ENCODE assay signal across 15 cellular contexts in genomic region chr3:61985020-61985419, GRCh38.
DNase-seq lines count a peak whose midpoint lies in the region; ATAC-seq, FAIRE-seq and TF ChIP-seq lines count a peak whose summit lies in the region.
"Had no signal": no experiment of that assay in that cellular context is flagged by ENCODE, and none has a peak within 500 bp of the region (broad histone marks: within the 10 kb centered on the region; RNA-seq: fewer than 3 reads in every experiment).

No MANE protein-coding gene starts in this region.

- dilution Hi-C loops in IMR-90 (cut with HindIII; ENCODE audit: low sequenced_read_pairs, unreplicated experiment), result no loop called here

- H3K27ac ChIP-seq in IMR-90 (ENCODE audit: insufficient read depth, low read length) (no peak overlapping the region; the same call in 1 of the 2 replicates), astrocyte (ENCODE audit: low read depth, low read length) (peak overlapping the region; percentile 1)

- H2AFZ ChIP-seq in IMR-90 (replicated peaks; ENCODE audit: low read length, poor library complexity) (peak overlapping the region; percentile 71), astrocyte (ENCODE audit: low read depth, low read length) (no peak overlapping the region)

- H4K20me1 ChIP-seq in IMR-90 (ENCODE audit: insufficient read depth, low read length) (no peaks in the 10 kb centered on the region), astrocyte (ENCODE audit: insufficient read depth, low read length) (no peaks in the 10 kb centered on the region)

- no peak overlapping the region; the same call in 1 of the 2 replicates for H3K18ac ChIP-seq in IMR-90 (ENCODE audit: low read depth, low read length)

- in situ Hi-C loops in IMR-90 (cut with MboI; ENCODE audit: low sequenced_read_pairs), result no loop called here

- CTCF ChIA-PET in IMR-90 (lab: Yijun Ruan, JAX), result no interaction called here

- H3K36me3 ChIP-seq in IMR-90 (ENCODE audit: control insufficient read depth, insufficient read depth, low read length) (no peaks in the 10 kb centered on the region), astrocyte (ENCODE audit: insufficient read depth, low read length) (no peaks in the 10 kb centered on the region)

- no peak overlapping the region for H3K56ac ChIP-seq in IMR-90 (ENCODE audit: extremely low read depth, insufficient read depth, low read length)

- TF ChIP-seq RAD21 in IMR-90 (IDR thresholded peaks at IDR 0.05; ENCODE audit: low read length), result no peak

- no peaks in the 10 kb centered on the region for H3K27me3 Mint-ChIP-seq in astrocyte (ENCODE audit: low read depth, unreplicated experiment)
- H3K27me3 Mint-ChIP-seq in stimulated activated memory B cell treated with anti-CD40 and anti-IgM and Interleukin-4, amounts not matched to agents 10 μg/mL and 1 μg/mL and 100 μg/mL, for 72 hours, result no peaks in the 10 kb centered on the region
- H3K27me3 Mint-ChIP-seq: naive B cell had no signal

- peak; percentile 50 for FAIRE-seq in astrocyte (lab: Jason Lieb, UNC)

- H3K9ac ChIP-seq in IMR-90 (ENCODE audit: low read depth, low read length), result no peak overlapping the region
- no peak overlapping the region for H3K9ac ChIP-seq in astrocyte (ENCODE audit: low read length)

- H3K9me3 Mint-ChIP-seq in astrocyte (ENCODE audit: unreplicated experiment), result peaks cover 2% of the 10 kb centered on the region
- H3K9me3 Mint-ChIP-seq in stimulated activated memory B cell treated with anti-CD40 and anti-IgM and Interleukin-4, amounts not matched to agents 10 μg/mL and 1 μg/mL and 100 μg/mL, for 72 hours, result no peaks in the 10 kb centered on the region
- H3K9me3 Mint-ChIP-seq: activated naive CD8-positive, alpha-beta T cell treated with anti-CD3 and anti-CD28 coated beads for 36 hours; naive B cell had no signal

- H3K27me3 ChIP-seq in IMR-90 (ENCODE audit: control insufficient read depth, insufficient read depth, low read length) (no peaks in the 10 kb centered on the region), astrocyte (ENCODE audit: insufficient read depth, low read length) (no peaks in the 10 kb centered on the region)

- H3K36me3 Mint-ChIP-seq in astrocyte (ENCODE audit: low read depth, unreplicated experiment), result no peaks in the 10 kb centered on the region
- no peaks in the 10 kb centered on the region for H3K36me3 Mint-ChIP-seq in stimulated activated memory B cell treated with anti-CD40 and anti-IgM and Interleukin-4, amounts not matched to agents 10 μg/mL and 1 μg/mL and 100 μg/mL, for 72 hours
- H3K36me3 Mint-ChIP-seq: activated naive CD8-positive, alpha-beta T cell treated with anti-CD3 and anti-CD28 coated beads for 36 hours; naive B cell had no signal

- DNase-seq in AG20443 (ENCODE audit: low spot score) (peak; percentile 42), IMR-90 (peak; percentile 82), astrocyte (ENCODE audit: low read depth) (peak; percentile 61), hepatic stellate cell (ENCODE audit: low spot score) (peak; percentile 2), NCI-H1436 treated with DMSO at 0.1 percent for 48 hours (lab: John Stamatoyannopoulos, UW) (no peak), NCI-H748 (lab: John Stamatoyannopoulos, UW; ENCODE audit: unreplicated experiment) (no peak)
- no peak for DNase-seq in stimulated activated naive CD4-positive, alpha-beta T cell treated with Interleukin-2 at 50 U/mL for 16 hours (lab: John Stamatoyannopoulos, UW)
- DNase-seq: activated naive CD8-positive, alpha-beta T cell treated with anti-CD3 and anti-CD28 coated beads for 36 hours; left cardiac atrium; naive B cell; NCI-H1092; NCI-H524 treated with DMSO at 0.1 percent for 48 hours; retina; SHP77 had no signal

- POLR2A ChIA-PET in IMR-90 (lab: Charles Lee; ENCODE audit: unreplicated experiment), result no interaction called here

- peak overlapping the region; percentile 57; the same call in 1 of the 2 replicates for H2BK20ac ChIP-seq in IMR-90 (ENCODE audit: low read depth, low read length)

- H3K4me1 ChIP-seq in IMR-90 (ENCODE audit: control insufficient read depth, insufficient read depth, low read length), result peaks cover 7% of the 10 kb centered on the region
- peaks cover 8% of the 10 kb centered on the region for H3K4me1 ChIP-seq in astrocyte (ENCODE audit: insufficient read depth, low read length)

- no peak overlapping the region for H4K91ac ChIP-seq in IMR-90 (ENCODE audit: insufficient read depth, low read depth, low read length)

- no peaks in the 10 kb centered on the region for H3K9me3 ChIP-seq in IMR-90 (ENCODE audit: control insufficient read depth, insufficient read depth, low read length)
- no peaks in the 10 kb centered on the region for H3K9me3 ChIP-seq in astrocyte (ENCODE audit: insufficient read depth, low read depth, low read length)

- no peak overlapping the region; the same call in 1 of the 2 replicates for H4K5ac ChIP-seq in IMR-90 (ENCODE audit: low read depth, low read length)

- H2BK120ac ChIP-seq in IMR-90 (ENCODE audit: low read depth, low read length), result peak overlapping the region; percentile 74; the same call in 1 of the 2 replicates

- no peak overlapping the region for H3K14ac ChIP-seq in IMR-90 (replicated peaks; ENCODE audit: low read depth, low read length)

- no peak for TF ChIP-seq CTCF in IMR-90 (conservative IDR thresholded peaks at IDR 0.05; ENCODE audit: low read depth, low read length)
- no peak for TF ChIP-seq CTCF in astrocyte (IDR thresholded peaks at IDR 0.05; ENCODE audit: insufficient read depth, low read depth, low read length)

- H3K79me2 ChIP-seq in astrocyte (ENCODE audit: insufficient read depth, low read length), result no peaks in the 10 kb centered on the region

- H3K4me3 Mint-ChIP-seq in astrocyte (ENCODE audit: unreplicated experiment), result no peak overlapping the region
- no peak overlapping the region for H3K4me3 Mint-ChIP-seq in stimulated activated memory B cell treated with anti-CD40 and anti-IgM and Interleukin-4, amounts not matched to agents 10 μg/mL and 1 μg/mL and 100 μg/mL, for 72 hours
- H3K4me3 Mint-ChIP-seq: activated naive CD8-positive, alpha-beta T cell treated with anti-CD3 and anti-CD28 coated beads for 36 hours; naive B cell had no signal

- peak overlapping the region; percentile 3; the same call in 1 of the 2 replicates for H3K4ac ChIP-seq in IMR-90 (ENCODE audit: low read depth, low read length)

- peaks cover 6 to 20% of the 10 kb centered on the region in 2 experiments; a peak in 3 of 4 replicates for H3K79me1 ChIP-seq in IMR-90 (ENCODE audit: low read depth in 1 of 2, low read length in 2 of 2)

- H2BK5ac ChIP-seq in IMR-90 (ENCODE audit: low read depth, low read length, poor library complexity, severe bottlenecking), result peak overlapping the region; percentile 42

- no peak overlapping the region for H2AK9ac ChIP-seq in IMR-90 (replicated peaks; ENCODE audit: low read depth, low read length, poor library complexity)

- BruUV-seq in IMR-90 (replicated peaks; lab: Mats Ljungman, UMichigan), result no TSS peak

- H3K4me2 ChIP-seq in IMR-90 (ENCODE audit: low read depth, low read length), result no peak overlapping the region; the same call in 1 of the 2 replicates
- H3K4me2 ChIP-seq in astrocyte (ENCODE audit: low read length), result peak overlapping the region; percentile 46

- H2AK5ac ChIP-seq in IMR-90 (ENCODE audit: low read depth, low read length), result peak overlapping the region; percentile 66; the same call in 1 of the 2 replicates

- intact Hi-C loops in IMR-90 (cut with micrococcal nuclease), result no loop called here

- H3K27ac Mint-ChIP-seq in astrocyte (ENCODE audit: unreplicated experiment), result no peak overlapping the region
- H3K27ac Mint-ChIP-seq in stimulated activated memory B cell treated with anti-CD40 and anti-IgM and Interleukin-4, amounts not matched to agents 10 μg/mL and 1 μg/mL and 100 μg/mL, for 72 hours, result no peak overlapping the region
- H3K27ac Mint-ChIP-seq: activated naive CD8-positive, alpha-beta T cell treated with anti-CD3 and anti-CD28 coated beads for 36 hours; naive B cell had no signal

- H2BK15ac ChIP-seq in IMR-90 (ENCODE audit: low read depth, low read length), result peak overlapping the region; percentile 25; the same call in 1 of the 3 replicates

- no peak for TF ChIP-seq POLR2A in IMR-90 (IDR thresholded peaks at IDR 0.05; ENCODE audit: low read depth, low read length)

- H3K4me3 ChIP-seq in IMR-90 (ENCODE audit: insufficient read depth, low read depth, low read length) (no peak overlapping the region), astrocyte (ENCODE audit: insufficient read depth, low read depth, low read length) (no peak overlapping the region)

- no CpG with 5 or more reads among the region's 3 CpGs for WGBS in IMR-90 (ENCODE audit: extremely low coverage in 2 of 2, insufficient read length in 1 of 2), 2 experiments

- peak; percentile 40; the same call in 1 of the 2 replicates for ATAC-seq in IMR-90 (ENCODE audit: low read depth)
- no peak for ATAC-seq in stimulated activated memory B cell treated with anti-CD40 and anti-IgM and Interleukin-4, amounts not matched to agents 10 μg/mL and 1 μg/mL and 100 μg/mL, for 72 hours
- ATAC-seq: left cardiac atrium had no signal

- H3K23ac ChIP-seq in IMR-90 (ENCODE audit: low read depth, low read length), result no peak overlapping the region

- H3K9me1 ChIP-seq in IMR-90 (ENCODE audit: insufficient read depth, low read length), result peaks cover 3% of the 10 kb centered on the region; the same call in 1 of the 2 replicates

- H4K8ac ChIP-seq in IMR-90 (ENCODE audit: low read depth in 2 of 2, low read length in 2 of 2), result peak overlapping the region in 1 of 2 experiments; percentile 74; a peak in 2 of 4 replicates

- H3K4me1 Mint-ChIP-seq in astrocyte (ENCODE audit: low read depth, unreplicated experiment), result peaks cover 26% of the 10 kb centered on the region
- H3K4me1 Mint-ChIP-seq in stimulated activated memory B cell treated with anti-CD40 and anti-IgM and Interleukin-4, amounts not matched to agents 10 μg/mL and 1 μg/mL and 100 μg/mL, for 72 hours, result peaks cover 4% of the 10 kb centered on the region
- H3K4me1 Mint-ChIP-seq: activated naive CD8-positive, alpha-beta T cell treated with anti-CD3 and anti-CD28 coated beads for 36 hours; naive B cell had no signal

TF ChIP-seq in IMR-90, 13 proteins besides CTCF, POLR2A, EP300 and RAD21:
- TF ChIP-seq ELK1 (IDR thresholded peaks at IDR 0.05; ENCODE audit: borderline replicate concordance, low read depth, low read length) (no peak), MAZ (IDR thresholded peaks at IDR 0.05; ENCODE audit: borderline replicate concordance, low read depth, low read length) (peak; percentile 17; the same call in 1 of the 2 replicates)
TF ChIP-seq in IMR-90: peak in this region for 1.

Comparison
In these comparisons a context has a peak if more than half of its experiments do, and no peak if none do; other contexts are left out.
1. DNase-seq: peak in AG20443 (single experiment), IMR-90 (single experiment), astrocyte (single experiment) and hepatic stellate cell (single experiment); none in NCI-H1436 treated with DMSO at 0.1 percent for 48 hours (single experiment), NCI-H748 (single experiment) and stimulated activated naive CD4-positive, alpha-beta T cell treated with Interleukin-2 at 50 U/mL for 16 hours (single experiment).